Comparison of ENCODE assay signal across 11 cellular contexts in genomic region chr16:74521691-74522090, GRCh38.
DNase-seq lines count a peak whose midpoint lies in the region; ATAC-seq and TF ChIP-seq lines count a peak whose summit lies in the region.
"Had no signal": no experiment of that assay in that cellular context is flagged by ENCODE, and none has a peak within 500 bp of the region (broad histone marks: within the 10 kb centered on the region; RNA-seq: fewer than 3 reads in every experiment).

No MANE protein-coding gene starts in this region.

- no peaks in the 10 kb centered on the region for H3K9me3 Mint-ChIP-seq in activated T-helper 17 cell treated with anti-CD3 and anti-CD28 coated beads, Interleukin-2, amount 50 U/mL, for 72 hours
- H3K9me3 Mint-ChIP-seq: stimulated activated naive CD8-positive, alpha-beta T cell treated with anti-CD3 and anti-CD28 coated beads, Interleukin-15, Interleukin-2, amounts not matched to agents 100 ng/mL and 50 ng/mL, for 24 hours had no signal

- TF ChIP-seq EP300 in ovary (IDR thresholded peaks at IDR 0.05): no peak
- TF ChIP-seq EP300 in tibial nerve (IDR thresholded peaks at IDR 0.05): no peak

- TF ChIP-seq CTCF in heart right ventricle (IDR thresholded peaks at IDR 0.05) (no peak), retinal pigment epithelial cell (conservative IDR thresholded peaks at IDR 0.05; ENCODE audit: low read depth, low read length) (no peak), ovary (IDR thresholded peaks at IDR 0.05) (no peak), tibial nerve (IDR thresholded peaks at IDR 0.05) (no peak)

- 38 to 52% methylated on average over 4 of the region's 4 CpGs for WGBS in heart right ventricle, 2 donors
- WGBS in ovary, 3 donors: 33 to 46% (median 37%) methylated on average over 4 of the region's 4 CpGs
- WGBS in tibial nerve, 2 donors: 55 to 62% methylated on average over 4 of the region's 4 CpGs

- H3K27me3 Mint-ChIP-seq in activated T-helper 17 cell treated with anti-CD3 and anti-CD28 coated beads, Interleukin-2, amount 50 U/mL, for 72 hours: no peaks in the 10 kb centered on the region
- H3K27me3 Mint-ChIP-seq: activated CD4-positive, alpha-beta T cell treated with anti-CD3 and anti-CD28 coated beads, Interleukin-2, amount 10 ng/mL, durations not matched to agents 7 days and 5 days; stimulated activated naive CD8-positive, alpha-beta T cell treated with anti-CD3 and anti-CD28 coated beads, Interleukin-15, Interleukin-2, amounts not matched to agents 100 ng/mL and 50 ng/mL, for 24 hours had no signal

- H3K27ac Mint-ChIP-seq in activated T-helper 17 cell treated with anti-CD3 and anti-CD28 coated beads, Interleukin-2, amount 50 U/mL, for 72 hours: peak overlapping the region; percentile 1
- H3K27ac Mint-ChIP-seq: activated CD4-positive, alpha-beta T cell treated with anti-CD3 and anti-CD28 coated beads, Interleukin-2, amount 10 ng/mL, durations not matched to agents 7 days and 5 days; stimulated activated naive CD8-positive, alpha-beta T cell treated with anti-CD3 and anti-CD28 coated beads, Interleukin-15, Interleukin-2, amounts not matched to agents 100 ng/mL and 50 ng/mL, for 24 hours had no signal

- peak overlapping the region in 1 of 10 donors; percentile 4 for H3K27ac ChIP-seq in heart right ventricle
- H3K27ac ChIP-seq in ovary: no peak overlapping the region
- no peak overlapping the region for H3K27ac ChIP-seq in tibial nerve

- peaks cover 6 to 18% (median 13%) of the 10 kb centered on the region in 9 donors for H3K4me1 ChIP-seq in heart right ventricle
- H3K4me1 ChIP-seq in ovary (ENCODE audit: insufficient read depth): peaks cover 2% of the 10 kb centered on the region
- H3K4me1 ChIP-seq in tibial nerve: no peaks in the 10 kb centered on the region

- peaks cover 43% of the 10 kb centered on the region for H3K36me3 Mint-ChIP-seq in activated T-helper 17 cell treated with anti-CD3 and anti-CD28 coated beads, Interleukin-2, amount 50 U/mL, for 72 hours (ENCODE audit: low read depth)

- H3K9me3 ChIP-seq in heart right ventricle: peaks cover 0 to 14% (median 0%) of the 10 kb centered on the region in 11 donors
- no peaks in the 10 kb centered on the region for H3K9me3 ChIP-seq in ovary
- H3K9me3 ChIP-seq in tibial nerve: no peaks in the 10 kb centered on the region

- intact Hi-C loops in heart right ventricle (cut with DNase I) (no loop called here), ovary (cut with DNase I) (no loop called here)

- H3K36me3 ChIP-seq in heart right ventricle (peaks cover 0 to 20% (median 0%) of the 10 kb centered on the region in 9 donors), ovary (no peaks in the 10 kb centered on the region), tibial nerve (peaks cover 0 to 16% (median 4%) of the 10 kb centered on the region in 3 donors)

- no peak overlapping the region for H3K4me3 ChIP-seq in heart right ventricle
- no peak overlapping the region for H3K4me3 ChIP-seq in retinal pigment epithelial cell (ENCODE audit: low read length)
- H3K4me3 ChIP-seq in ovary: no peak overlapping the region
- H3K4me3 ChIP-seq in tibial nerve: no peak overlapping the region

- H3K27me3 ChIP-seq in heart right ventricle: no peaks in the 10 kb centered on the region
- peaks cover 3% of the 10 kb centered on the region for H3K27me3 ChIP-seq in ovary
- no peaks in the 10 kb centered on the region for H3K27me3 ChIP-seq in tibial nerve

- no peak overlapping the region for H3K4me3 Mint-ChIP-seq in activated T-helper 17 cell treated with anti-CD3 and anti-CD28 coated beads, Interleukin-2, amount 50 U/mL, for 72 hours
- H3K4me3 Mint-ChIP-seq: activated CD4-positive, alpha-beta T cell treated with anti-CD3 and anti-CD28 coated beads, Interleukin-2, amount 10 ng/mL, durations not matched to agents 7 days and 5 days; stimulated activated naive CD8-positive, alpha-beta T cell treated with anti-CD3 and anti-CD28 coated beads, Interleukin-15, Interleukin-2, amounts not matched to agents 100 ng/mL and 50 ng/mL, for 24 hours had no signal

- DNase-seq in GM03348 (ENCODE audit: low spot score) (peak; percentile 45), heart right ventricle (peak in 1 of 2 donors; percentile 6), retinal pigment epithelial cell (ENCODE audit: low read depth) (peak; percentile 6), ovary (no peak), tibial nerve (ENCODE audit: low spot score in 2 of 2) (no peak)
- DNase-seq: activated CD4-positive, alpha-beta T cell treated with anti-CD3 and anti-CD28 coated beads, Interleukin-2, amount 10 ng/mL, durations not matched to agents 7 days and 5 days; aorta; NCI-H1105 treated with DMSO at 0.1 percent for 48 hours had no signal

- no peak for ATAC-seq in activated T-helper 17 cell treated with anti-CD3 and anti-CD28 coated beads, Interleukin-2, amount 50 U/mL, for 72 hours (replicated peaks)
- ATAC-seq in heart right ventricle (peak in 7 of 8 donors; percentile 11 to 87 (median 67)), GM21447 (IDR thresholded peaks at IDR 0.05; ENCODE audit: unreplicated experiment) (no peak)

- peaks cover 8% of the 10 kb centered on the region for H3K4me1 Mint-ChIP-seq in activated T-helper 17 cell treated with anti-CD3 and anti-CD28 coated beads, Interleukin-2, amount 50 U/mL, for 72 hours

- TF ChIP-seq POLR2A in ovary (IDR thresholded peaks at IDR 0.05) (no peak), tibial nerve (IDR thresholded peaks at IDR 0.05) (no peak)

Comparison
In these comparisons a context has a peak if more than half of its experiments do, and no peak if none do; other contexts are left out.
1. DNase-seq: peak in GM03348 (single experiment) and retinal pigment epithelial cell (single experiment); none in ovary (0 of 5) and tibial nerve (0 of 2).
2. ATAC-seq: peak in heart right ventricle (7 of 8); none in activated T-helper 17 cell treated with anti-CD3 and anti-CD28 coated beads, Interleukin-2, amount 50 U/mL, for 72 hours (single experiment) and GM21447 (single experiment).